ENCODE assay signal across 3 cellular contexts in genomic region chr15:78303729-78304486, GRCh38.
A peak's percentile ranks its signal among the peaks of the same experiment; 100 is the strongest.
TF ChIP-seq lines count a peak whose summit lies in the region.

No MANE protein-coding gene starts in this region.

TF ChIP-seq in GM23338, 12 proteins besides CTCF, POLR2A, EP300 and RAD21 (continues in another document):
- TF ChIP-seq ZNF331 (CRISPR knock-in tag; IDR thresholded peaks at IDR 0.05; ENCODE audit: low read depth) (no peak), EZH2phosphoT487 (IDR thresholded peaks at IDR 0.05; ENCODE audit: unreplicated experiment) (no peak), ETS1 (IDR thresholded peaks at IDR 0.05) (no peak), ZNF114 (CRISPR knock-in tag; IDR thresholded peaks at IDR 0.05) (no peak)
- TF ChIP-seq, protein P1, sequence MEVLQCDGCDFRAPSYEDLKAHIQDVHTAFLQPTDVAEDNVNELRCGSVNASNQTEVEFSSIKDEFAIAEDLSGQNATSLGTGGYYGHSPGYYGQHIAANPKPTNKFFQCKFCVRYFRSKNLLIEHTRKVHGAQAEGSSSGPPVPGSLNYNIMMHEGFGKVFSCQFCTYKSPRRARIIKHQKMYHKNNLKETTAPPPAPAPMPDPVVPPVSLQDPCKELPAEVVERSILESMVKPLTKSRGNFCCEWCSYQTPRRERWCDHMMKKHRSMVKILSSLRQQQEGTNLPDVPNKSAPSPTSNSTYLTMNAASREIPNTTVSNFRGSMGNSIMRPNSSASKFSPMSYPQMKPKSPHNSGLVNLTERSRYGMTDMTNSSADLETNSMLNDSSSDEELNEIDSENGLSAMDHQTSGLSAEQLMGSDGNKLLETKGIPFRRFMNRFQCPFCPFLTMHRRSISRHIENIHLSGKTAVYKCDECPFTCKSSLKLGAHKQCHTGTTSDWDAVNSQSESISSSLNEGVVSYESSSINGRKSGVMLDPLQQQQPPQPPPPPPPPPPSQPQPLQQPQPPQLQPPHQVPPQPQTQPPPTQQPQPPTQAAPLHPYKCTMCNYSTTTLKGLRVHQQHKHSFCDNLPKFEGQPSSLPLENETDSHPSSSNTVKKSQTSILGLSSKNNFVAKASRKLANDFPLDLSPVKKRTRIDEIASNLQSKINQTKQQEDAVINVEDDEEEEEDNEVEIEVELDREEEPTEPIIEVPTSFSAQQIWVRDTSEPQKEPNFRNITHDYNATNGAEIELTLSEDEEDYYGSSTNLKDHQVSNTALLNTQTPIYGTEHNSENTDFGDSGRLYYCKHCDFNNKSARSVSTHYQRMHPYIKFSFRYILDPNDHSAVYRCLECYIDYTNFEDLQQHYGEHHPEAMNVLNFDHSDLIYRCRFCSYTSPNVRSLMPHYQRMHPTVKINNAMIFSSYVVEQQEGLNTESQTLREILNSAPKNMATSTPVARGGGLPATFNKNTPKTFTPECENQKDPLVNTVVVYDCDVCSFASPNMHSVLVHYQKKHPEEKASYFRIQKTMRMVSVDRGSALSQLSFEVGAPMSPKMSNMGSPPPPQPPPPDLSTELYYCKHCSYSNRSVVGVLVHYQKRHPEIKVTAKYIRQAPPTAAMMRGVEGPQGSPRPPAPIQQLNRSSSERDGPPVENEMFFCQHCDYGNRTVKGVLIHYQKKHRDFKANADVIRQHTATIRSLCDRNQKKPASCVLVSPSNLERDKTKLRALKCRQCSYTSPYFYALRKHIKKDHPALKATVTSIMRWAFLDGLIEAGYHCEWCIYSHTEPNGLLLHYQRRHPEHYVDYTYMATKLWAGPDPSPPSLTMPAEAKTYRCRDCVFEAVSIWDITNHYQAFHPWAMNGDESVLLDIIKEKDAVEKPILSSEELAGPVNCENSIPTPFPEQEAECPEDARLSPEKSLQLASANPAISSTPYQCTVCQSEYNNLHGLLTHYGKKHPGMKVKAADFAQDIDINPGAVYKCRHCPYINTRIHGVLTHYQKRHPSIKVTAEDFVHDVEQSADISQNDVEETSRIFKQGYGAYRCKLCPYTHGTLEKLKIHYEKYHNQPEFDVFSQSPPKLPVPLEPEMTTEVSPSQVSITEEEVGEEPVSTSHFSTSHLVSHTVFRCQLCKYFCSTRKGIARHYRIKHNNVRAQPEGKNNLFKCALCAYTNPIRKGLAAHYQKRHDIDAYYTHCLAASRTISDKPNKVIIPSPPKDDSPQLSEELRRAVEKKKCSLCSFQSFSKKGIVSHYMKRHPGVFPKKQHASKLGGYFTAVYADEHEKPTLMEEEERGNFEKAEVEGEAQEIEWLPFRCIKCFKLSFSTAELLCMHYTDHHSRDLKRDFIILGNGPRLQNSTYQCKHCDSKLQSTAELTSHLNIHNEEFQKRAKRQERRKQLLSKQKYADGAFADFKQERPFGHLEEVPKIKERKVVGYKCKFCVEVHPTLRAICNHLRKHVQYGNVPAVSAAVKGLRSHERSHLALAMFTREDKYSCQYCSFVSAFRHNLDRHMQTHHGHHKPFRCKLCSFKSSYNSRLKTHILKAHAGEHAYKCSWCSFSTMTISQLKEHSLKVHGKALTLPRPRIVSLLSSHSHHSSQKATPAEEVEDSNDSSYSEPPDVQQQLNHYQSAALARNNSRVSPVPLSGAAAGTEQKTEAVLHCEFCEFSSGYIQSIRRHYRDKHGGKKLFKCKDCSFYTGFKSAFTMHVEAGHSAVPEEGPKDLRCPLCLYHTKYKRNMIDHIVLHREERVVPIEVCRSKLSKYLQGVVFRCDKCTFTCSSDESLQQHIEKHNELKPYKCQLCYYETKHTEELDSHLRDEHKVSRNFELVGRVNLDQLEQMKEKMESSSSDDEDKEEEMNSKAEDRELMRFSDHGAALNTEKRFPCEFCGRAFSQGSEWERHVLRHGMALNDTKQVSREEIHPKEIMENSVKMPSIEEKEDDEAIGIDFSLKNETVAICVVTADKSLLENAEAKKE (CRISPR knock-in tag; IDR thresholded peaks at IDR 0.05): no peak

TF ChIP-seq in IMR-90, 13 proteins besides CTCF, POLR2A, EP300 and RAD21:
- TF ChIP-seq MAZ (IDR thresholded peaks at IDR 0.05; ENCODE audit: borderline replicate concordance, low read depth, low read length) (no peak), MAFK (IDR thresholded peaks at IDR 0.05; ENCODE audit: low read depth, low read length) (no peak), SMC3 (IDR thresholded peaks at IDR 0.05; ENCODE audit: low read depth, low read length) (no peak), NFE2L2 (IDR thresholded peaks at IDR 0.05; ENCODE audit: low read depth, low read length) (no peak), FOS (IDR thresholded peaks at IDR 0.05; ENCODE audit: low read depth, low read length) (no peak), BHLHE40 (IDR thresholded peaks at IDR 0.05; ENCODE audit: low read depth, low read length) (no peak), MXI1 (IDR thresholded peaks at IDR 0.05; ENCODE audit: borderline replicate concordance, low read depth, low read length) (no peak), RFX5 (IDR thresholded peaks at IDR 0.05; ENCODE audit: low read depth, low read length) (no peak), USF2 (IDR thresholded peaks at IDR 0.05; ENCODE audit: low read depth, low read length) (no peak), CHD1 (IDR thresholded peaks at IDR 0.05; ENCODE audit: low read depth, low read length) (no peak), RCOR1 (IDR thresholded peaks at IDR 0.05; ENCODE audit: insufficient replicate concordance, low read length) (no peak), CEBPB (IDR thresholded peaks at IDR 0.05; ENCODE audit: low read depth, low read length) (no peak)
- TF ChIP-seq, protein P2, sequence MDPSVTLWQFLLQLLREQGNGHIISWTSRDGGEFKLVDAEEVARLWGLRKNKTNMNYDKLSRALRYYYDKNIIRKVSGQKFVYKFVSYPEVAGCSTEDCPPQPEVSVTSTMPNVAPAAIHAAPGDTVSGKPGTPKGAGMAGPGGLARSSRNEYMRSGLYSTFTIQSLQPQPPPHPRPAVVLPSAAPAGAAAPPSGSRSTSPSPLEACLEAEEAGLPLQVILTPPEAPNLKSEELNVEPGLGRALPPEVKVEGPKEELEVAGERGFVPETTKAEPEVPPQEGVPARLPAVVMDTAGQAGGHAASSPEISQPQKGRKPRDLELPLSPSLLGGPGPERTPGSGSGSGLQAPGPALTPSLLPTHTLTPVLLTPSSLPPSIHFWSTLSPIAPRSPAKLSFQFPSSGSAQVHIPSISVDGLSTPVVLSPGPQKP (IDR thresholded peaks at IDR 0.05; ENCODE audit: borderline replicate concordance, low read depth, low read length): no peak

TF ChIP-seq in WTC11, 78 proteins besides CTCF, POLR2A, EP300 and RAD21:
- TF ChIP-seq CREB1 (CRISPR knock-in tag; IDR thresholded peaks at IDR 0.05) (0 out of 2 replicates have a peak, but pooled peaks have one; percentile 39), STAT6 (CRISPR knock-in tag; conservative IDR thresholded peaks at IDR 0.05; ENCODE audit: low read depth) (no peak), ZNF423 (CRISPR knock-in tag; IDR thresholded peaks at IDR 0.05) (peak; percentile 37; the same call in 1 of the 2 replicates)
TF ChIP-seq in WTC11: peak in this region for 2.
